ENCODE assay signal across 8 cellular contexts in the genomic region with DNA sequence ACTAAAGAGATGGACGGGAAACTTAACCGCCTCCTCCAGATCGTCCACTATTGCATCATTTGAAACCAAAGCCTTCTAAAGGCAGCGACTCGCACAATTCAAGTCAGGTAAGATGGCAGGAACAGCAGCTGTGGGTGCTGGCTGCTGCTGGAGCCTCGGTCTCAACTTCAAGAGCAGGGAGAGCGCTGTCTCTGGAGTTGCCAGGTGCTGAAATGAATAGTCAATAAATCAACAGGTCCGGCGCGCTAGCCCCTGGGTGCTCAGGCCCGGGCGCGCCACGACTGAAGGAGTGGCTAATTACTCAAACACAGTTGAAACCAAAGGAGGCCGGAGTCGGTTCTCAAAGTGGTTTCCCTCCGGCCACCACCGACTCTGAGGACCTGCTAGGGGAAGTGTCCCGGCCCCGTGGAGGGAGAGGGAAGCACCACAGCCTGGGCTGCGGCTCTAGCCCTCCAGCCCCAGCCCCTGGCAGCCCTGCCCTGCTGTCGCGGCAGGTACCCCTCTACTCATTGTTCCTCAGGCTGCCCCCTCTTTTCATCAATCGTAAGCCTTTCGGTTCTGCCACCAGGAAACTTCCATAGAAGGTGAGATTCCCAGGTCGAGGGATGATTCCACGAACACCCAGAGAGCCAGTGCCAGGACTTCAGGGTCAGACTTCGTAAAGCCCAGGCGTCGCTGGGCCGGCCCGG. TPM values are rescaled to one million over a fixed set of nuclear protein-coding genes. Genes with fewer than 3 reads are reported as not detected.
DNase-seq lines count a peak whose midpoint lies in the region; ATAC-seq and TF ChIP-seq lines count a peak whose summit lies in the region.

No MANE protein-coding gene starts in this region.

- no peak for TF ChIP-seq CTCF in 22Rv1 (IDR thresholded peaks at IDR 0.05)
- no peak for TF ChIP-seq CTCF in cardiac fibroblast (IDR thresholded peaks at IDR 0.05; ENCODE audit: low read depth, low read length)

- DNase-seq in M059J (ENCODE audit: low read depth) (peak; percentile 49), T-helper 17 cell (peak; percentile 26 to 29 (median 27)), cardiac fibroblast (ENCODE audit: low read depth in 2 of 2) (peak; percentile 44 to 61), kidney tubule cell (ENCODE audit: low spot score) (peak; percentile 86), GDM1 (lab: John Stamatoyannopoulos, UW) (no peak)
- peak; percentile 35 for DNase-seq in stimulated activated CD4-positive, alpha-beta T cell treated with anti-CD3 and anti-CD28 coated beads, Interleukin-4, amount 100 ng/mL, for 1 hour

- H3K36me3 Mint-ChIP-seq in T-helper 17 cell (ENCODE audit: low read depth), result peaks cover 2% of the 10 kb centered on the region

- H3K27ac ChIP-seq in 22Rv1, result peak overlapping the region; percentile 82

- ATAC-seq in GM18502 (IDR thresholded peaks at IDR 0.05; ENCODE audit: poor library complexity, unreplicated experiment), result peak; percentile 40
- peak; percentile 68 for ATAC-seq in T-helper 17 cell

- peaks cover 36% of the 10 kb centered on the region for H3K4me1 Mint-ChIP-seq in T-helper 17 cell

- H3K9me3 ChIP-seq in T-helper 17 cell (ENCODE audit: control insufficient read depth, low read length, poor library complexity, severe bottlenecking), result no peaks in the 10 kb centered on the region

- H3K27me3 Mint-ChIP-seq in T-helper 17 cell, result no peaks in the 10 kb centered on the region

- peak overlapping the region; percentile 97 for H3K4me3 Mint-ChIP-seq in T-helper 17 cell

- peak overlapping the region; percentile 82 to 87 for H3K4me3 ChIP-seq in cardiac fibroblast (replicated peaks in 1 of 2; ENCODE audit: low read depth in 2 of 2, low read length in 2 of 2)

- peak overlapping the region; percentile 92 for H3K27ac Mint-ChIP-seq in T-helper 17 cell

RNA-seq across cellular contexts. Expression of a gene that starts 0.8 kb away (rescaled TPM):
- 5.8 and 7.5 TPM in 2 replicates for total RNA-seq in M059J (2014; rRNA removed; shearing (Covaris generic))
- total RNA-seq in T-helper 17 cell, result 10 to 100 TPM; 28.7 to 35.6 TPM
